ENCODE assay signal across 10 cellular contexts in genomic region chr15:66704783-66705113, GRCh38. TPM values are rescaled to one million over a fixed set of nuclear protein-coding genes. Genes with fewer than 3 reads are reported as not detected.
DNase-seq lines count a peak whose midpoint lies in the region; FAIRE-seq and TF ChIP-seq lines count a peak whose summit lies in the region.
"Had no signal": no experiment of that assay in that cellular context is flagged by ENCODE, and none has a peak within 500 bp of the region (broad histone marks: within the 10 kb centered on the region; RNA-seq: fewer than 3 reads in every experiment).

No MANE protein-coding gene starts in this region.

- DNase-seq in BJ (ENCODE audit: low read depth) = no peak
- no peak for DNase-seq in Jurkat, Clone E6-1 (ENCODE audit: low read depth, low spot score)
- no peak for DNase-seq in endothelial cell of umbilical vein (ENCODE audit: low read depth, low spot score)
- no peak for DNase-seq in neural progenitor cell (ENCODE audit: low spot score)
- no peak for DNase-seq in NCI-H187 treated with DMSO at 0.1 percent for 48 hours (lab: John Stamatoyannopoulos, UW)
- no peak for DNase-seq in ecto neural progenitor cell (ENCODE audit: low spot score)
- DNase-seq in MM.1S = no peak
- DNase-seq in NCI-H1417 treated with DMSO at 0.1 percent for 48 hours (lab: John Stamatoyannopoulos, UW) = no peak
- DNase-seq: GDM1 had no signal

- H3K9ac ChIP-seq in endothelial cell of umbilical vein (replicated peaks; ENCODE audit: extremely low read depth, insufficient read depth, low read length) = peak overlapping the region; percentile 78
- no peak overlapping the region for H3K9ac ChIP-seq in neural progenitor cell
- no peak overlapping the region for H3K9ac ChIP-seq in MM.1S (ENCODE audit: low read length)

- H3K36me3 Mint-ChIP-seq in neural progenitor cell = peaks cover 2% of the 10 kb centered on the region

- H3K4me1 ChIP-seq in endothelial cell of umbilical vein (ENCODE audit: control insufficient read depth, extremely low read depth, insufficient read depth, low read length) = peaks cover 44% of the 10 kb centered on the region
- H3K4me1 ChIP-seq in neural progenitor cell = peaks cover 35% of the 10 kb centered on the region
- peaks cover 4% of the 10 kb centered on the region; the same call in 1 of the 2 replicates for H3K4me1 ChIP-seq in MM.1S (ENCODE audit: low read length)

- no peaks in the 10 kb centered on the region for H3K9me1 ChIP-seq in endothelial cell of umbilical vein (replicated peaks; ENCODE audit: control insufficient read depth, extremely low read depth, insufficient read depth, low read length)

- H3K9me2 ChIP-seq in MM.1S (replicated peaks; ENCODE audit: insufficient read depth, low read length) = no peaks in the 10 kb centered on the region

- intact Hi-C loops in endothelial cell of umbilical vein (cut with micrococcal nuclease) = no loop called here

- H4K20me1 ChIP-seq in endothelial cell of umbilical vein (replicated peaks; ENCODE audit: control insufficient read depth, extremely low read depth, insufficient read depth, low read length) = no peaks in the 10 kb centered on the region
- peaks cover 47% of the 10 kb centered on the region for H4K20me1 ChIP-seq in neural progenitor cell (ENCODE audit: low read depth)
- H4K20me1 ChIP-seq in MM.1S (ENCODE audit: insufficient read depth, low read length) = no peaks in the 10 kb centered on the region

- H3K4me3 ChIP-seq in BJ (ENCODE audit: low read depth, low read length) (peak overlapping the region; percentile 82), endothelial cell of umbilical vein (replicated peaks in 1 of 3; ENCODE audit: insufficient read depth in 1 of 3, low read depth in 1 of 3, low read length in 3 of 3) (peak overlapping the region; percentile 56 to 79 (median 64)), neural progenitor cell (peak overlapping the region; percentile 68), MM.1S (ENCODE audit: low read length) (no peak overlapping the region)
- H3K4me3 ChIP-seq in Jurkat, Clone E6-1 (ENCODE audit: low read length) = peak overlapping the region; percentile 92

- H3K9me3 Mint-ChIP-seq in neural progenitor cell = no peaks in the 10 kb centered on the region

- no peak for TF ChIP-seq POLR2A in endothelial cell of umbilical vein (IDR thresholded peaks at IDR 0.05; ENCODE audit: low read depth, low read length)

- no peaks in the 10 kb centered on the region for H3K27me3 ChIP-seq in BJ (ENCODE audit: control insufficient read depth, insufficient read depth, low read length)
- H3K27me3 ChIP-seq in endothelial cell of umbilical vein (ENCODE audit: control insufficient read depth in 2 of 2, insufficient read depth in 2 of 2, low read length in 2 of 2) = no peaks in the 10 kb centered on the region
- peaks cover 36% of the 10 kb centered on the region for H3K27me3 ChIP-seq in neural progenitor cell
- peaks cover 34% of the 10 kb centered on the region for H3K27me3 ChIP-seq in MM.1S (replicated peaks; ENCODE audit: insufficient read depth, low read length)
- H3K27me3 ChIP-seq: body of pancreas had no signal

- H2AFZ ChIP-seq in endothelial cell of umbilical vein (ENCODE audit: low read depth, low read length) (no peak overlapping the region), neural progenitor cell (replicated peaks) (no peak overlapping the region), MM.1S (ENCODE audit: low read length) (no peak overlapping the region)

- TF ChIP-seq CTCF in BJ (IDR thresholded peaks at IDR 0.05; ENCODE audit: insufficient read depth, low read depth, low read length) (no peak), endothelial cell of umbilical vein (IDR thresholded peaks at IDR 0.05; ENCODE audit: extremely low read depth in 1 of 2, insufficient read depth in 1 of 2, low read depth in 1 of 2, low read length in 2 of 2) (no peak), neural progenitor cell (IDR thresholded peaks at IDR 0.05) (no peak), MM.1S (IDR thresholded peaks at IDR 0.05; ENCODE audit: low read length) (no peak)

- H3K4me2 ChIP-seq in endothelial cell of umbilical vein (ENCODE audit: insufficient read depth, low read length) (peak overlapping the region; percentile 78), neural progenitor cell (peak overlapping the region; percentile 98), MM.1S (ENCODE audit: low read depth, low read length) (no peak overlapping the region)

- peaks cover 46% of the 10 kb centered on the region for H3K79me2 ChIP-seq in endothelial cell of umbilical vein (ENCODE audit: control insufficient read depth, insufficient read depth, low read length)
- H3K79me2 ChIP-seq in neural progenitor cell (ENCODE audit: low read depth) = peaks cover 46% of the 10 kb centered on the region
- H3K79me2 ChIP-seq in MM.1S (ENCODE audit: low read length) = no peaks in the 10 kb centered on the region

- peak overlapping the region; percentile 96 for H3K4me3 Mint-ChIP-seq in neural progenitor cell

- H3F3A ChIP-seq in neural progenitor cell (ENCODE audit: low read depth) = peaks cover 31% of the 10 kb centered on the region
- H3F3A ChIP-seq in MM.1S (ENCODE audit: insufficient read depth, low read length) = peaks cover 12% of the 10 kb centered on the region; the same call in 1 of the 2 replicates

- H3K9me3 ChIP-seq in endothelial cell of umbilical vein (replicated peaks; ENCODE audit: control insufficient read depth, insufficient read depth, low read length) (no peaks in the 10 kb centered on the region), neural progenitor cell (ENCODE audit: low read depth) (no peaks in the 10 kb centered on the region), MM.1S (replicated peaks; ENCODE audit: insufficient read depth, low read length) (no peaks in the 10 kb centered on the region)
- H3K9me3 ChIP-seq: body of pancreas had no signal

- H3K27ac ChIP-seq in endothelial cell of umbilical vein (ENCODE audit: insufficient read depth, low read depth, low read length) (no peak overlapping the region), neural progenitor cell (no peak overlapping the region), MM.1S (ENCODE audit: low read length) (no peak overlapping the region)

- POLR2A ChIA-PET in BJ (lab: Charles Lee) (no interaction called here), endothelial cell of umbilical vein (lab: Charles Lee) (no interaction called here)

- dilution Hi-C loops in endothelial cell of umbilical vein (cut with MboI; ENCODE audit: extremely low pct_ligation_motif_present, low sequenced_read_pairs) = no loop called here

- peak overlapping the region; percentile 87 for H3K27ac Mint-ChIP-seq in neural progenitor cell

- H3K4me1 Mint-ChIP-seq in neural progenitor cell = peaks cover 46% of the 10 kb centered on the region

- H3K27me3 Mint-ChIP-seq in neural progenitor cell (ENCODE audit: insufficient read depth, low read depth) = peaks cover 14% of the 10 kb centered on the region

- CTCF ChIA-PET in BJ (lab: Yijun Ruan, JAX) = interaction anchor here (0.9 to 13.6 kb wide), 9 partner anchors 10 to 198 kb away, joined by 3 to 155 read pairs (median 5); no protein-coding TSS in a partner anchor
- CTCF ChIA-PET in endothelial cell of umbilical vein (lab: Charles Lee) = interaction anchor here (1.0 to 14.2 kb wide), 9 partner anchors 10 to 147 kb away, joined by 3 to 226 read pairs (median 13); no protein-coding TSS in a partner anchor

- no peak for FAIRE-seq in endothelial cell of umbilical vein (lab: Jason Lieb, UNC)

- peaks cover 6% of the 10 kb centered on the region for H3K36me3 ChIP-seq in BJ (ENCODE audit: control insufficient read depth, insufficient read depth, low read length)
- H3K36me3 ChIP-seq in endothelial cell of umbilical vein (ENCODE audit: control insufficient read depth in 2 of 2, extremely low read depth in 1 of 2, insufficient read depth in 2 of 2, low read length in 2 of 2) = no peaks in the 10 kb centered on the region
- no peaks in the 10 kb centered on the region for H3K36me3 ChIP-seq in neural progenitor cell
- H3K36me3 ChIP-seq in MM.1S (replicated peaks; ENCODE audit: insufficient read depth, low read length) = no peaks in the 10 kb centered on the region

- no TSS peak for BruUV-seq in endothelial cell of umbilical vein (replicated peaks; lab: Mats Ljungman, UMichigan)

TF ChIP-seq in endothelial cell of umbilical vein, 7 proteins besides CTCF, POLR2A, EP300 and RAD21:
- no peak for TF ChIP-seq MYC (IDR thresholded peaks at IDR 0.05; ENCODE audit: low read depth, low read length)
- no peak for TF ChIP-seq JUN (IDR thresholded peaks at IDR 0.05; ENCODE audit: borderline replicate concordance, insufficient read depth, insufficient read length, low read depth)
- no peak for TF ChIP-seq FOS (IDR thresholded peaks at IDR 0.05; ENCODE audit: borderline replicate concordance, insufficient read depth, low read length)
- no peak for TF ChIP-seq EZH2 (IDR thresholded peaks at IDR 0.05; ENCODE audit: borderline replicate concordance, low read depth, low read length, severe bottlenecking)
- TF ChIP-seq, protein P1, sequence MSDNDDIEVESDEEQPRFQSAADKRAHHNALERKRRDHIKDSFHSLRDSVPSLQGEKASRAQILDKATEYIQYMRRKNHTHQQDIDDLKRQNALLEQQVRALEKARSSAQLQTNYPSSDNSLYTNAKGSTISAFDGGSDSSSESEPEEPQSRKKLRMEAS (IDR thresholded peaks at IDR 0.05; ENCODE audit: insufficient read depth, insufficient read length) = no peak
- no peak for TF ChIP-seq POLR2AphosphoS5 (IDR thresholded peaks at IDR 0.05; ENCODE audit: insufficient read depth, low read depth, low read length)
- TF ChIP-seq GATA2 (IDR thresholded peaks at IDR 0.05; ENCODE audit: insufficient read depth, insufficient read length, low read depth, low read length) = no peak

RNA-seq across cellular contexts. Expression of gene SMAD6, which starts 2.7 kb away (rescaled TPM):
- polyA plus RNA-seq in BJ (2011; rRNA removed) (2.5 and 3.8 TPM in 2 replicates), endothelial cell of umbilical vein (7.3 and 8.8 TPM in 2 replicates)
- polyA minus RNA-seq in BJ (2011; rRNA and poly(A)+ RNA removed) = 8.8 and 10.2 TPM in 2 replicates
- 4.9 TPM for polyA plus RNA-seq in Jurkat, Clone E6-1 (2012; ENCODE audit: insufficient read depth, insufficient read length)
- total RNA-seq in endothelial cell of umbilical vein (12.4 and 12.5 TPM in 2 replicates), neural progenitor cell (ENCODE audit: low replicate concordance) (3.4 and 9.4 TPM in 2 replicates)
- polyA plus RNA-seq in endothelial cell of umbilical vein (2011; cell fraction: cytosol; rRNA removed) = 3.5 and 4.0 TPM in 2 replicates
- polyA plus RNA-seq in endothelial cell of umbilical vein (2011; cell fraction: nucleus; rRNA removed) = 22.2 and 24.2 TPM in 2 replicates
- 5.8 and 11.3 TPM in 2 replicates for polyA plus RNA-seq in endothelial cell of umbilical vein (2012)
- 28.0 and 29.7 TPM in 2 replicates for polyA minus RNA-seq in endothelial cell of umbilical vein
- 45.7 TPM for polyA minus RNA-seq in endothelial cell of umbilical vein (2011; cell fraction: cytosol; rRNA and poly(A)+ RNA removed)
- polyA minus RNA-seq in endothelial cell of umbilical vein (2011; cell fraction: nucleus; rRNA and poly(A)+ RNA removed) = 22.4 and 35.7 TPM in 2 replicates
